Comparison of ENCODE assay signal across 10 cellular contexts in the genomic region with DNA sequence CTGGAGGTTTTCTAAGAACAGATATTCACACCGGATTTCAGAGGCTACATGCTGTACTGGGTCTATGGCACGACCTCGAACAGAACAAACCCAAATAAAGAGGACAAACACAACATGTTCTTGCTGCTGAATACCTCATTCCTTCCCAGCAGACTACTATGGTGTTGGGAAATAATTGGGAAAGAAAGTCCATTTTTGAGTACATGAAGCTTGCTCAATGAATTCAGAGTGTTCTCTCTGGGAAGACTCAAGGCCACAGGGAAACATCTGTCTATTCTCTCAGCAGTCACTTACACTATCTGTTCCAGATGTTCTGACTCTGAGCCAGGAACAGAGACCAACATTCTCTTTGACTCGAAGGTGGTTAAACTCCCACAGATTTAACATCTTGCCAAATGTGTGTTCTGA. TPM values are rescaled to one million over a fixed set of nuclear protein-coding genes. Genes with fewer than 3 reads are reported as not detected.
DNase-seq lines count a peak whose midpoint lies in the region; ATAC-seq, FAIRE-seq and TF ChIP-seq lines count a peak whose summit lies in the region.
"Had no signal": no experiment of that assay in that cellular context is flagged by ENCODE, and none has a peak within 500 bp of the region (broad histone marks: within the 10 kb centered on the region; RNA-seq: fewer than 3 reads in every experiment).

No MANE protein-coding gene starts in this region.

- H3K9me3 ChIP-seq in Panc1 (ENCODE audit: control insufficient read depth, insufficient read depth, low read depth, low read length): no peaks in the 10 kb centered on the region
- no peaks in the 10 kb centered on the region for H3K9me3 ChIP-seq in endothelial cell of umbilical vein (replicated peaks; ENCODE audit: control insufficient read depth, insufficient read depth, low read length)
- no peaks in the 10 kb centered on the region for H3K9me3 ChIP-seq in mesodermal cell (ENCODE audit: control insufficient read depth, low read length)
- peaks cover 9% of the 10 kb centered on the region for H3K9me3 ChIP-seq in thoracic aorta

- CTCF ChIA-PET in Panc1 (lab: Charles Lee): no interaction called here
- CTCF ChIA-PET in endothelial cell of umbilical vein (lab: Charles Lee): interaction anchor here (1.0 to 3.3 kb wide), 6 partner anchors 10 to 174 kb away, joined by 3 to 19 read pairs (median 4); no protein-coding TSS in a partner anchor

- no peak for TF ChIP-seq CTCF in Panc1 (IDR thresholded peaks at IDR 0.05)
- TF ChIP-seq CTCF in endothelial cell of umbilical vein (IDR thresholded peaks at IDR 0.05; ENCODE audit: extremely low read depth in 1 of 2, insufficient read depth in 1 of 2, low read depth in 1 of 2, low read length in 2 of 2): no peak
- no peak for TF ChIP-seq CTCF in thoracic aorta (IDR thresholded peaks at IDR 0.05)

- intact Hi-C loops in Panc1 (cut with micrococcal nuclease; ENCODE audit: unreplicated experiment) (no loop called here), endothelial cell of umbilical vein (cut with micrococcal nuclease) (no loop called here)

- H2AFZ ChIP-seq in endothelial cell of umbilical vein (ENCODE audit: low read depth, low read length): no peak overlapping the region

- dilution Hi-C loops in endothelial cell of umbilical vein (cut with MboI; ENCODE audit: extremely low pct_ligation_motif_present, low sequenced_read_pairs): no loop called here

- no peak for TF ChIP-seq POLR2A in endothelial cell of umbilical vein (IDR thresholded peaks at IDR 0.05; ENCODE audit: low read depth, low read length)

- H3K4me1 ChIP-seq in Panc1 (ENCODE audit: control insufficient read depth, insufficient read depth, low read length) (no peaks in the 10 kb centered on the region; the same call in 1 of the 2 replicates), endothelial cell of umbilical vein (ENCODE audit: control insufficient read depth, extremely low read depth, insufficient read depth, low read length) (peaks cover 55% of the 10 kb centered on the region), mesodermal cell (ENCODE audit: control insufficient read depth, insufficient read depth, low read length, poor library complexity, severe bottlenecking) (peaks cover 7% of the 10 kb centered on the region), thoracic aorta (ENCODE audit: control insufficient read depth in 1 of 2, low read depth in 2 of 2) (peaks cover 21 to 46% of the 10 kb centered on the region in 2 donors)

- H3K4me3 ChIP-seq in Panc1 (ENCODE audit: low read depth in 2 of 2, low read length in 2 of 2): no peak overlapping the region
- no peak overlapping the region for H3K4me3 ChIP-seq in endothelial cell of umbilical vein (replicated peaks in 1 of 3; ENCODE audit: insufficient read depth in 1 of 3, low read depth in 1 of 3, low read length in 3 of 3)
- no peak overlapping the region for H3K4me3 ChIP-seq in mesodermal cell (ENCODE audit: extremely low read depth, insufficient read depth, low read length, poor library complexity, severe bottlenecking)
- no peak overlapping the region for H3K4me3 ChIP-seq in thoracic aorta

- H3K36me3 ChIP-seq in Panc1 (ENCODE audit: control insufficient read depth, insufficient read depth, low read length) (peaks cover 28% of the 10 kb centered on the region), endothelial cell of umbilical vein (ENCODE audit: control insufficient read depth in 2 of 2, extremely low read depth in 1 of 2, insufficient read depth in 2 of 2, low read length in 2 of 2) (peaks cover 46 to 58% of the 10 kb centered on the region in 2 experiments), mesodermal cell (ENCODE audit: control insufficient read depth, insufficient read depth, low read length) (peaks cover 98% of the 10 kb centered on the region), thoracic aorta (peaks cover 21% of the 10 kb centered on the region)

- in situ Hi-C loops in Panc1 (cut with HindIII; ENCODE audit: low pct_unique_long_range_greater_than_20kb, low sequenced_read_pairs): no loop called here

- H3K27ac ChIP-seq in Panc1 (ENCODE audit: low read length) (peak overlapping the region; percentile 66), endothelial cell of umbilical vein (ENCODE audit: insufficient read depth, low read depth, low read length) (peak overlapping the region; percentile 18), mesodermal cell (ENCODE audit: low read depth, low read length, severe bottlenecking) (peak overlapping the region; percentile 70), thoracic aorta (peak overlapping the region; percentile 70 to 81)

- H3K9ac ChIP-seq in endothelial cell of umbilical vein (replicated peaks; ENCODE audit: extremely low read depth, insufficient read depth, low read length): no peak overlapping the region

- no CpG with 5 or more reads among the region's 4 CpGs for WGBS in mesodermal cell (ENCODE audit: insufficient coverage in 2 of 2), 2 experiments

- no peak overlapping the region for H3K4me2 ChIP-seq in endothelial cell of umbilical vein (ENCODE audit: insufficient read depth, low read length)

- ATAC-seq in Panc1 (no peak), thoracic aorta (ENCODE audit: insufficient number of reproducible peaks, low FRiP score, low read depth) (peak; percentile 64), GM21528 (IDR thresholded peaks at IDR 0.05; ENCODE audit: low FRiP score, unreplicated experiment) (no peak)
- ATAC-seq: activated T-helper 17 cell treated with anti-CD3 and anti-CD28 coated beads, Interleukin-2, amount 50 U/mL, for 72 hours had no signal

- BruUV-seq in Panc1 (replicated peaks; lab: Mats Ljungman, UMichigan) (no TSS peak), endothelial cell of umbilical vein (replicated peaks; lab: Mats Ljungman, UMichigan) (no TSS peak)

- POLR2A ChIA-PET in Panc1 (lab: Charles Lee) (no interaction called here), endothelial cell of umbilical vein (lab: Charles Lee) (no interaction called here)

- H3K27me3 ChIP-seq in Panc1 (ENCODE audit: control insufficient read depth, insufficient read depth, low read length): no peaks in the 10 kb centered on the region
- H3K27me3 ChIP-seq in endothelial cell of umbilical vein (ENCODE audit: control insufficient read depth in 2 of 2, insufficient read depth in 2 of 2, low read length in 2 of 2): no peaks in the 10 kb centered on the region
- no peaks in the 10 kb centered on the region for H3K27me3 ChIP-seq in thoracic aorta (replicated peaks; ENCODE audit: insufficient read depth)

- H3K9me1 ChIP-seq in endothelial cell of umbilical vein (replicated peaks; ENCODE audit: control insufficient read depth, extremely low read depth, insufficient read depth, low read length): no peaks in the 10 kb centered on the region

- peak; percentile 59 for FAIRE-seq in endothelial cell of umbilical vein (lab: Jason Lieb, UNC)

- DNase-seq in Panc1 (ENCODE audit: low read depth, low spot score) (no peak), endothelial cell of umbilical vein (ENCODE audit: low read depth, low spot score) (peak; percentile 29), thoracic aorta (ENCODE audit: low spot score) (no peak), NOMO-1 treated with DMSO at 0.1 percent for 48 hours (lab: John Stamatoyannopoulos, UW; ENCODE audit: unreplicated experiment) (no peak), NCI-H2227 (lab: John Stamatoyannopoulos, UW; ENCODE audit: unreplicated experiment) (no peak), RKO (ENCODE audit: low spot score) (no peak)
- DNase-seq: NCI-H345 had no signal

- no peaks in the 10 kb centered on the region for H4K20me1 ChIP-seq in endothelial cell of umbilical vein (replicated peaks; ENCODE audit: control insufficient read depth, extremely low read depth, insufficient read depth, low read length)

- H3K79me2 ChIP-seq in endothelial cell of umbilical vein (ENCODE audit: control insufficient read depth, insufficient read depth, low read length): peaks cover 77% of the 10 kb centered on the region

TF ChIP-seq in endothelial cell of umbilical vein, 7 proteins besides CTCF, POLR2A, EP300 and RAD21:
- TF ChIP-seq MYC (IDR thresholded peaks at IDR 0.05; ENCODE audit: low read depth, low read length) (no peak), FOS (IDR thresholded peaks at IDR 0.05; ENCODE audit: borderline replicate concordance, insufficient read depth, low read length) (no peak), GATA2 (IDR thresholded peaks at IDR 0.05; ENCODE audit: insufficient read depth, insufficient read length, low read depth, low read length) (no peak), JUN (IDR thresholded peaks at IDR 0.05; ENCODE audit: borderline replicate concordance, insufficient read depth, insufficient read length, low read depth) (no peak), EZH2 (IDR thresholded peaks at IDR 0.05; ENCODE audit: borderline replicate concordance, low read depth, low read length, severe bottlenecking) (no peak), POLR2AphosphoS5 (IDR thresholded peaks at IDR 0.05; ENCODE audit: insufficient read depth, low read depth, low read length) (no peak)
- TF ChIP-seq, protein P1, sequence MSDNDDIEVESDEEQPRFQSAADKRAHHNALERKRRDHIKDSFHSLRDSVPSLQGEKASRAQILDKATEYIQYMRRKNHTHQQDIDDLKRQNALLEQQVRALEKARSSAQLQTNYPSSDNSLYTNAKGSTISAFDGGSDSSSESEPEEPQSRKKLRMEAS (IDR thresholded peaks at IDR 0.05; ENCODE audit: insufficient read depth, insufficient read length): no peak

RNA-seq across cellular contexts. Expression of a gene that starts 30.9 kb away (rescaled TPM):
- total RNA-seq in Panc1 (2021; ENCODE audit: unreplicated experiment) (204 TPM), endothelial cell of umbilical vein (703 and 734 TPM in 2 replicates), thoracic aorta (100 to 1,000 TPM; 144 to 296 TPM)
- polyA plus RNA-seq in Panc1 (2012; ENCODE audit: insufficient read length): 141 TPM
- 588 and 591 TPM in 2 replicates for polyA plus RNA-seq in endothelial cell of umbilical vein
- 325 and 368 TPM in 2 replicates for polyA plus RNA-seq in endothelial cell of umbilical vein (2011; cell fraction: cytosol; rRNA removed)
- 2,332 and 2,533 TPM in 2 replicates for polyA plus RNA-seq in endothelial cell of umbilical vein (2011; cell fraction: nucleus; rRNA removed)
- 625 and 739 TPM in 2 replicates for polyA plus RNA-seq in endothelial cell of umbilical vein (2012)
- polyA minus RNA-seq in endothelial cell of umbilical vein: 1,649 and 1,751 TPM in 2 replicates
- polyA minus RNA-seq in endothelial cell of umbilical vein (2011; cell fraction: cytosol; rRNA and poly(A)+ RNA removed): 25.5 TPM
- 1,355 and 1,366 TPM in 2 replicates for polyA minus RNA-seq in endothelial cell of umbilical vein (2011; cell fraction: nucleus; rRNA and poly(A)+ RNA removed)
- 263 TPM for polyA plus RNA-seq in mesodermal cell (2013, experiment 1 of 2)
- 252 TPM for polyA plus RNA-seq in mesodermal cell (2013, experiment 2 of 2)
- total RNA-seq: activated T-helper 17 cell treated with anti-CD3 and anti-CD28 coated beads, Interleukin-2, amount 50 U/mL, for 72 hours had no signal

Comparison
In these comparisons a context has a peak if more than half of its experiments do, and no peak if none do; other contexts are left out.
1. H3K27ac ChIP-seq: peak in every context shown above with its lines; median percentile 76 in thoracic aorta; 70 in mesodermal cell; 66 in Panc1; 18 in endothelial cell of umbilical vein.